Comparison of ENCODE assay signal across 8 cellular contexts in genomic region chr11:10294289-10294953, GRCh38. TPM values are rescaled to one million over a fixed set of nuclear protein-coding genes. Genes with fewer than 3 reads are reported as not detected.
DNase-seq lines count a peak whose midpoint lies in the region; ATAC-seq and TF ChIP-seq lines count a peak whose summit lies in the region.

No MANE protein-coding gene starts in this region.

- in situ Hi-C loops in Caki2 (cut with HindIII; ENCODE audit: low pct_unique_long_range_greater_than_20kb, low sequenced_read_pairs), result no loop called here

- H3K27me3 ChIP-seq in KMS-11 (ENCODE audit: insufficient read depth, low read depth) (no peaks in the 10 kb centered on the region; the same call in 1 of the 2 replicates), ascending aorta (no peaks in the 10 kb centered on the region), right cardiac atrium (ENCODE audit: control insufficient read depth, insufficient read depth) (no peaks in the 10 kb centered on the region), rectal smooth muscle tissue (ENCODE audit: control insufficient read depth, insufficient read depth, low read length) (no peaks in the 10 kb centered on the region)

- H3K9me3 ChIP-seq in ascending aorta, result no peaks in the 10 kb centered on the region
- no peaks in the 10 kb centered on the region for H3K9me3 ChIP-seq in right cardiac atrium (ENCODE audit: control insufficient read depth, low read length)

- intact Hi-C loops in ascending aorta (cut with DNase I), result loop anchor here (1.0 kb wide), 1 partner anchor 10 kb away; no protein-coding TSS in a partner anchor
- intact Hi-C loops in right cardiac atrium (cut with DNase I), result no loop called here

- DNase-seq in Caki2 (ENCODE audit: low read depth) (peak; percentile 58), ascending aorta (ENCODE audit: low spot score in 2 of 2) (no peak), right cardiac atrium (peak; percentile 39 to 80 (median 76)), superior temporal gyrus (ENCODE audit: extremely low spot score) (no peak), OCI-M1 (lab: John Stamatoyannopoulos, UW) (no peak)
- DNase-seq in central memory CD4-positive, alpha-beta T cell, result no peak

- no peak overlapping the region; the same call in 1 of the 2 replicates for H3K27ac ChIP-seq in KMS-11
- peak overlapping the region; percentile 93 for H3K27ac ChIP-seq in ascending aorta
- peak overlapping the region; percentile 95 for H3K27ac ChIP-seq in right cardiac atrium (ENCODE audit: low read length)
- peak overlapping the region; percentile 92 for H3K27ac ChIP-seq in rectal smooth muscle tissue (ENCODE audit: low read depth, low read length)

- H2AFZ ChIP-seq in KMS-11 (ENCODE audit: low read depth), result peak overlapping the region; percentile 99

- H3K9ac ChIP-seq in KMS-11, result peak overlapping the region; percentile 76
- H3K9ac ChIP-seq in rectal smooth muscle tissue (ENCODE audit: low read length), result peak overlapping the region; percentile 80

- ATAC-seq in right cardiac atrium, result peak; percentile 32 to 51

- H3K4me1 ChIP-seq in KMS-11 (ENCODE audit: low read depth, poor library complexity, severe bottlenecking), result peaks cover 61% of the 10 kb centered on the region
- H3K4me1 ChIP-seq in ascending aorta, result peaks cover 0 to 6% of the 10 kb centered on the region in 2 donors
- no peaks in the 10 kb centered on the region for H3K4me1 ChIP-seq in right cardiac atrium (ENCODE audit: control insufficient read depth, insufficient read depth, low read length)
- H3K4me1 ChIP-seq in rectal smooth muscle tissue (ENCODE audit: control insufficient read depth, insufficient read depth, low read length), result peaks cover 5% of the 10 kb centered on the region

- H3K36me3 ChIP-seq in KMS-11 (ENCODE audit: insufficient read depth) (no peaks in the 10 kb centered on the region), ascending aorta (no peaks in the 10 kb centered on the region), rectal smooth muscle tissue (ENCODE audit: control insufficient read depth, insufficient read depth, low read length) (peaks cover 2% of the 10 kb centered on the region)

- TF ChIP-seq CTCF in KMS-11 (conservative IDR thresholded peaks at IDR 0.05; ENCODE audit: low read depth, low read length) (no peak), ascending aorta (IDR thresholded peaks at IDR 0.05) (no peak)

- H3K4me3 ChIP-seq in KMS-11 (IDR thresholded peaks at IDR 0.05; ENCODE audit: insufficient read depth, low read depth, low read length) (no peak overlapping the region), ascending aorta (peak overlapping the region; percentile 80 to 90), right cardiac atrium (ENCODE audit: low read length) (peak overlapping the region; percentile 95), rectal smooth muscle tissue (ENCODE audit: low read length) (peak overlapping the region; percentile 89)

- H3K4me2 ChIP-seq in KMS-11, result peak overlapping the region; percentile 98

- WGBS in right cardiac atrium, result under 1% methylated on average over 46 of the region's 46 CpGs

- no peaks in the 10 kb centered on the region for H3K79me2 ChIP-seq in KMS-11 (ENCODE audit: insufficient read depth, low read depth)

- H4K20me1 ChIP-seq in KMS-11 (ENCODE audit: insufficient read depth), result no peaks in the 10 kb centered on the region

RNA-seq across cellular contexts. Expression of gene SBF2, which starts 0.4 kb away (rescaled TPM):
- 7.5 and 10.1 TPM in 2 replicates for total RNA-seq in Caki2 (2014; rRNA removed; shearing (Covaris generic); ENCODE audit: low replicate concordance)
- total RNA-seq in ascending aorta (34.5 TPM), right cardiac atrium (10 to 100 TPM; 20.5 to 32.2 (median 23.3) TPM)
- 10.8 TPM for polyA plus RNA-seq in right cardiac atrium

RNA-seq across cellular contexts. Expression of gene ADM, which starts 10.5 kb away (rescaled TPM):
- total RNA-seq in Caki2 (2014; rRNA removed; shearing (Covaris generic); ENCODE audit: low replicate concordance), result 95.5 and 101 TPM in 2 replicates
- total RNA-seq in ascending aorta (56.8 TPM), right cardiac atrium (100 to 1,000 TPM in 3 of 4 donors, 10 to 100 TPM in 1; 57.9 to 219 (median 166) TPM)
- 151 TPM for polyA plus RNA-seq in right cardiac atrium

Comparison
In these comparisons a context has a peak if more than half of its experiments do, and no peak if none do; other contexts are left out.
1. DNase-seq: peak in Caki2 (single experiment) and right cardiac atrium (3 of 3); none in ascending aorta (0 of 2), central memory CD4-positive, alpha-beta T cell (single experiment), superior temporal gyrus (single experiment) and OCI-M1 (single experiment).